1 cellular context compared by ENCODE assay signal in genomic region chr4:75834772-75835154, GRCh38.
TF ChIP-seq lines count a peak whose summit lies in the region.

No MANE protein-coding gene starts in this region.

TF ChIP-seq in HepG2, 621 proteins besides CTCF, POLR2A, EP300 and RAD21 (continued from another document):
- TF ChIP-seq ZNF318 (CRISPR knock-in tag; IDR thresholded peaks at IDR 0.05) (no peak), MIER3 (CRISPR knock-in tag; IDR thresholded peaks at IDR 0.05; ENCODE audit: borderline replicate concordance) (no peak), PAXIP1 (CRISPR knock-in tag; conservative IDR thresholded peaks at IDR 0.05) (no peak), ISX (CRISPR knock-in tag; conservative IDR thresholded peaks at IDR 0.05) (no peak), ZNF512B (CRISPR knock-in tag; IDR thresholded peaks at IDR 0.05; ENCODE audit: borderline replicate concordance) (no peak), ZSCAN20 (CRISPR knock-in tag; IDR thresholded peaks at IDR 0.05; ENCODE audit: borderline replicate concordance) (no peak), TP53 (CRISPR knock-in tag; conservative IDR thresholded peaks at IDR 0.05) (no peak)
- TF ChIP-seq, protein P1, sequence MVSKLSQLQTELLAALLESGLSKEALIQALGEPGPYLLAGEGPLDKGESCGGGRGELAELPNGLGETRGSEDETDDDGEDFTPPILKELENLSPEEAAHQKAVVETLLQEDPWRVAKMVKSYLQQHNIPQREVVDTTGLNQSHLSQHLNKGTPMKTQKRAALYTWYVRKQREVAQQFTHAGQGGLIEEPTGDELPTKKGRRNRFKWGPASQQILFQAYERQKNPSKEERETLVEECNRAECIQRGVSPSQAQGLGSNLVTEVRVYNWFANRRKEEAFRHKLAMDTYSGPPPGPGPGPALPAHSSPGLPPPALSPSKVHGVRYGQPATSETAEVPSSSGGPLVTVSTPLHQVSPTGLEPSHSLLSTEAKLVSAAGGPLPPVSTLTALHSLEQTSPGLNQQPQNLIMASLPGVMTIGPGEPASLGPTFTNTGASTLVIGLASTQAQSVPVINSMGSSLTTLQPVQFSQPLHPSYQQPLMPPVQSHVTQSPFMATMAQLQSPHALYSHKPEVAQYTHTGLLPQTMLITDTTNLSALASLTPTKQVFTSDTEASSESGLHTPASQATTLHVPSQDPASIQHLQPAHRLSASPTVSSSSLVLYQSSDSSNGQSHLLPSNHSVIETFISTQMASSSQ (IDR thresholded peaks at IDR 0.05; ENCODE audit: low read depth) = no peak
- TF ChIP-seq, protein P1 (CRISPR knock-in tag; IDR thresholded peaks at IDR 0.05; ENCODE audit: borderline replicate concordance) = no peak
